In genomic region chr16:10536328-10536727, GRCh38 we compare ENCODE assay signal across 10 cellular contexts. TPM values are rescaled to one million over a fixed set of nuclear protein-coding genes. Genes with fewer than 3 reads are reported as not detected.
DNase-seq lines count a peak whose midpoint lies in the region; ATAC-seq and TF ChIP-seq lines count a peak whose summit lies in the region.
"Not testable (repeated sequence)": the region's sequence is repeated elsewhere in the genome, so short reads cannot be mapped to it uniquely, and the experiment has no call there.
"Had no signal": no experiment of that assay in that cellular context is flagged by ENCODE, and none has a peak within 500 bp of the region (broad histone marks: within the 10 kb centered on the region; RNA-seq: fewer than 3 reads in every experiment).

No MANE protein-coding gene starts in this region.

- H3K79me2 ChIP-seq in mammary epithelial cell (ENCODE audit: insufficient read depth, low read length): not testable (repeated sequence)

- 99% methylated on average over 6 of the region's 6 CpGs for WGBS in mammary epithelial cell (ENCODE audit: low coverage, missing lambda C conversion rate)

- TF ChIP-seq CTCF in mammary epithelial cell (conservative IDR thresholded peaks at IDR 0.05 in 1 of 2, IDR thresholded peaks at IDR 0.05 in 1 of 2; ENCODE audit: extremely low read depth in 1 of 2, insufficient read depth in 1 of 2, low read depth in 1 of 2, low read length in 2 of 2); left ventricle myocardium inferior (IDR thresholded peaks at IDR 0.05; ENCODE audit: borderline replicate concordance); nephron progenitor cell (IDR thresholded peaks at IDR 0.05): not testable (repeated sequence)

- not testable (repeated sequence) for H3K9me3 ChIP-seq in mammary epithelial cell (replicated peaks; ENCODE audit: insufficient read depth, low read length); left ventricle myocardium inferior (replicated peaks)

- H4K20me1 ChIP-seq in mammary epithelial cell (ENCODE audit: insufficient read depth, low read length): not testable (repeated sequence)

- POLR2A ChIA-PET in activated CD4-positive, alpha-beta T cell treated with anti-CD3 and anti-CD28 coated beads for 36 hours (lab: Charles Lee): not testable (repeated sequence)

- intact Hi-C loops in activated CD4-positive, alpha-beta T cell treated with anti-CD3 and anti-CD28 coated beads for 36 hours (cut with DNase I, micrococcal nuclease); mammary epithelial cell (cut with micrococcal nuclease); left ventricle myocardium inferior (cut with micrococcal nuclease): not testable (repeated sequence)

- peaks cover 11% of the 10 kb centered on the region for H3K4me1 ChIP-seq in mammary epithelial cell (ENCODE audit: insufficient read depth, low read length)
- H3K4me1 ChIP-seq in left ventricle myocardium inferior: peaks cover 29% of the 10 kb centered on the region

- in situ Hi-C loops in mammary epithelial cell (cut with MboI; ENCODE audit: low sequenced_read_pairs in 2 of 2): not testable (repeated sequence)

- H3K4me3 ChIP-seq in mammary epithelial cell (replicated peaks in 1 of 3; ENCODE audit: insufficient read depth in 1 of 3, low read depth in 2 of 3, low read length in 3 of 3); left ventricle myocardium inferior: not testable (repeated sequence)

- H3K27ac ChIP-seq in mammary epithelial cell (ENCODE audit: insufficient read depth, low read depth, low read length): not testable (repeated sequence)
- H3K27ac ChIP-seq in left ventricle myocardium inferior (replicated peaks): peak overlapping the region; percentile 7

- not testable (repeated sequence) for H3K4me2 ChIP-seq in mammary epithelial cell (ENCODE audit: insufficient read depth, low read depth, low read length)

- H3K4me3 Mint-ChIP-seq in activated CD4-positive, alpha-beta T cell treated with anti-CD3 and anti-CD28 coated beads for 36 hours; activated T-helper 17 cell treated with anti-CD3 and anti-CD28 coated beads, Interleukin-2, amount 50 U/mL, for 72 hours; nephron progenitor cell: not testable (repeated sequence)

- not testable (repeated sequence) for H3K36me3 Mint-ChIP-seq in activated CD4-positive, alpha-beta T cell treated with anti-CD3 and anti-CD28 coated beads for 36 hours (ENCODE audit: low read depth); activated T-helper 17 cell treated with anti-CD3 and anti-CD28 coated beads, Interleukin-2, amount 50 U/mL, for 72 hours (ENCODE audit: low read depth)
- peaks cover 36% of the 10 kb centered on the region for H3K36me3 Mint-ChIP-seq in nephron progenitor cell (ENCODE audit: low read depth)

- H3K27ac Mint-ChIP-seq in activated CD4-positive, alpha-beta T cell treated with anti-CD3 and anti-CD28 coated beads for 36 hours; activated T-helper 17 cell treated with anti-CD3 and anti-CD28 coated beads, Interleukin-2, amount 50 U/mL, for 72 hours: not testable (repeated sequence)
- peak overlapping the region; percentile 69 for H3K27ac Mint-ChIP-seq in nephron progenitor cell

- not testable (repeated sequence) for H3K27me3 Mint-ChIP-seq in activated CD4-positive, alpha-beta T cell treated with anti-CD3 and anti-CD28 coated beads for 36 hours; activated T-helper 17 cell treated with anti-CD3 and anti-CD28 coated beads, Interleukin-2, amount 50 U/mL, for 72 hours; nephron progenitor cell (ENCODE audit: low read depth, poor library complexity)

- not testable (repeated sequence) for H3K9me3 Mint-ChIP-seq in activated CD4-positive, alpha-beta T cell treated with anti-CD3 and anti-CD28 coated beads for 36 hours (ENCODE audit: low read depth); activated T-helper 17 cell treated with anti-CD3 and anti-CD28 coated beads, Interleukin-2, amount 50 U/mL, for 72 hours; nephron progenitor cell

- not testable (repeated sequence) for H2AFZ ChIP-seq in mammary epithelial cell (ENCODE audit: low read depth, low read length)

- peak; percentile 11 for DNase-seq in activated CD4-positive, alpha-beta T cell treated with anti-CD3 and anti-CD28 coated beads for 36 hours
- DNase-seq in mammary epithelial cell: peak; percentile 23
- DNase-seq in left ventricle myocardium inferior, nephron progenitor cell: not testable (repeated sequence)

- CTCF ChIA-PET in activated CD4-positive, alpha-beta T cell treated with anti-CD3 and anti-CD28 coated beads for 36 hours (lab: Charles Lee); mammary epithelial cell (lab: Charles Lee; ENCODE audit: low non-redundant PET): not testable (repeated sequence)

- H3K4me1 Mint-ChIP-seq in activated CD4-positive, alpha-beta T cell treated with anti-CD3 and anti-CD28 coated beads for 36 hours; activated T-helper 17 cell treated with anti-CD3 and anti-CD28 coated beads, Interleukin-2, amount 50 U/mL, for 72 hours: not testable (repeated sequence)
- peaks cover 34% of the 10 kb centered on the region for H3K4me1 Mint-ChIP-seq in nephron progenitor cell

- H3K9ac ChIP-seq in mammary epithelial cell (ENCODE audit: insufficient read depth, low read length): not testable (repeated sequence)

- H3K36me3 ChIP-seq in mammary epithelial cell (ENCODE audit: insufficient read depth, low read length): not testable (repeated sequence)
- peaks cover 99% of the 10 kb centered on the region for H3K36me3 ChIP-seq in left ventricle myocardium inferior

- peak; percentile 17 for ATAC-seq in HG03432 (IDR thresholded peaks at IDR 0.05; ENCODE audit: unreplicated experiment)
- ATAC-seq in activated CD4-positive, alpha-beta T cell treated with anti-CD3 and anti-CD28 coated beads for 36 hours: not testable (repeated sequence)
- peak; percentile 48 for ATAC-seq in activated T-helper 17 cell treated with anti-CD3 and anti-CD28 coated beads, Interleukin-2, amount 50 U/mL, for 72 hours (replicated peaks)
- peak; percentile 58 for ATAC-seq in esophagus mucosa

- BruUV-seq in mammary epithelial cell (replicated peaks; lab: Mats Ljungman, UMichigan): not testable (repeated sequence)

- dilution Hi-C loops in mammary epithelial cell (cut with HindIII; ENCODE audit: low sequenced_read_pairs): not testable (repeated sequence)

- H3K27me3 ChIP-seq in mammary epithelial cell (ENCODE audit: insufficient read depth, low read length); left ventricle myocardium inferior (ENCODE audit: low read depth): not testable (repeated sequence)

RNA-seq across cellular contexts. Expression of gene EMP2, which starts 44.1 kb away (rescaled TPM):
- total RNA-seq in activated CD4-positive, alpha-beta T cell treated with anti-CD3 and anti-CD28 coated beads for 36 hours: not detected
- under 1 TPM; 0.15 to 0.16 TPM for total RNA-seq in activated T-helper 17 cell treated with anti-CD3 and anti-CD28 coated beads, Interleukin-2, amount 50 U/mL, for 72 hours
- total RNA-seq in mammary epithelial cell (10 to 100 TPM; 18.8 to 33.3 TPM), esophagus mucosa (208 TPM), left ventricle myocardium inferior (60.5 TPM)
- 66.0 TPM for polyA plus RNA-seq in mammary epithelial cell
- 42.4 TPM for polyA minus RNA-seq in mammary epithelial cell
- total RNA-seq: B cell; CD4-positive, CD25-positive, alpha-beta regulatory T cell; CD8-positive, alpha-beta T cell had no signal
- polyA plus RNA-seq: CD4-positive, CD25-positive, alpha-beta regulatory T cell had no signal

Comparison
In these comparisons a context has a peak if more than half of its experiments do, and no peak if none do; other contexts are left out.
1. RNA of gene EMP2, which starts 44.1 kb away (total RNA-seq): 208 TPM in esophagus mucosa (single experiment), 60.5 TPM in left ventricle myocardium inferior (single experiment) and 18.8 to 33.3 TPM in mammary epithelial cell; 0.15 to 0.16 TPM in activated T-helper 17 cell treated with anti-CD3 and anti-CD28 coated beads, Interleukin-2, amount 50 U/mL, for 72 hours and not detected in activated CD4-positive, alpha-beta T cell treated with anti-CD3 and anti-CD28 coated beads for 36 hours; every median in the first group is over 10 times any median in the second.